Comparison of ENCODE assay signal across 14 cellular contexts in genomic region chr15:94749848-94750617, GRCh38.
DNase-seq lines count a peak whose midpoint lies in the region; ATAC-seq, FAIRE-seq and TF ChIP-seq lines count a peak whose summit lies in the region.
"Had no signal": no experiment of that assay in that cellular context is flagged by ENCODE, and none has a peak within 500 bp of the region (broad histone marks: within the 10 kb centered on the region; RNA-seq: fewer than 3 reads in every experiment).

No MANE protein-coding gene starts in this region.

- ATAC-seq in GM19468 (IDR thresholded peaks at IDR 0.05; ENCODE audit: extremely low read depth, unreplicated experiment) (peak; percentile 46), HG02938 (IDR thresholded peaks at IDR 0.05; ENCODE audit: unreplicated experiment) (peak; percentile 82)
- ATAC-seq: body of pancreas had no signal

- no peak overlapping the region for H3K4me3 ChIP-seq in dorsolateral prefrontal cortex
- H3K4me3 ChIP-seq: body of pancreas, tibial artery had no signal

- no peak for DNase-seq in dorsolateral prefrontal cortex
- DNase-seq in stromal cell of bone marrow (ENCODE audit: low read depth), result peak; percentile 7
- DNase-seq in NCI-H774 (lab: John Stamatoyannopoulos, UW), result no peak
- DNase-seq in urothelium cell line (ENCODE audit: low spot score), result no peak
- no peak for DNase-seq in NCI-H2171 (lab: John Stamatoyannopoulos, UW)
- no peak for DNase-seq in GM10266 (ENCODE audit: extremely low spot score)
- DNase-seq: activated CD4-positive, alpha-beta T cell treated with anti-CD3 and anti-CD28 coated beads, Interleukin-2, amount 10 ng/mL, durations not matched to agents 24 days and 14 days; right cardiac atrium; T-helper 1 cell; tibial artery had no signal

- FAIRE-seq in urothelium cell line (lab: Jason Lieb, UNC), result no peak
- FAIRE-seq: endothelial cell of umbilical vein had no signal

- H3K27me3 ChIP-seq in dorsolateral prefrontal cortex, result peaks cover 0 to 6% (median 0%) of the 10 kb centered on the region in 45 donors
- H3K27me3 ChIP-seq: body of pancreas, tibial artery had no signal

- H3K27ac ChIP-seq in dorsolateral prefrontal cortex, result peak overlapping the region in 31 of 59 donors; percentile 1 to 64 (median 45)
- H3K27ac ChIP-seq: body of pancreas, tibial artery had no signal

- TF ChIP-seq CTCF in dorsolateral prefrontal cortex (IDR thresholded peaks at IDR 0.05 in 54 of 56, conservative IDR thresholded peaks at IDR 0.05 in 2 of 56; ENCODE audit: low read depth in 1 of 56, partially characterized antibody in 56 of 56) (no peak), GM10266 (IDR thresholded peaks at IDR 0.05; ENCODE audit: control insufficient read depth, insufficient read depth, low read depth, missing control alignments) (no peak)

- intact Hi-C loops in dorsolateral prefrontal cortex (cut with DNase I), result no loop called here
